In genomic region chr6:26473758-26474438, GRCh38 we compare ENCODE assay signal across 1 cellular context.
TF ChIP-seq lines count a peak whose summit lies in the region.

No MANE protein-coding gene starts in this region.

TF ChIP-seq in K562, 482 proteins besides CTCF, POLR2A, EP300 and RAD21 (continued from another document and continues in another):
- no peak for TF ChIP-seq SMAD2 (IDR thresholded peaks at IDR 0.05; ENCODE audit: low read depth, low read length)
- no peak for TF ChIP-seq ZNF277 (CRISPR knock-in tag; IDR thresholded peaks at IDR 0.05; ENCODE audit: borderline replicate concordance)
- peak; percentile 79 for TF ChIP-seq MGA (IDR thresholded peaks at IDR 0.05)
- TF ChIP-seq ATF6 (CRISPR knock-in tag; IDR thresholded peaks at IDR 0.05): no peak
- TF ChIP-seq KDM1A (IDR thresholded peaks at IDR 0.05): no peak
- TF ChIP-seq ZNF764 (CRISPR knock-in tag; IDR thresholded peaks at IDR 0.05; ENCODE audit: low read depth): no peak
- no peak for TF ChIP-seq MLX (CRISPR knock-in tag; conservative IDR thresholded peaks at IDR 0.05)
- TF ChIP-seq HMGN3 (IDR thresholded peaks at IDR 0.05; ENCODE audit: borderline replicate concordance, extremely low read depth, insufficient read length, low read depth, low read length): no peak
- TF ChIP-seq ZNF407 (IDR thresholded peaks at IDR 0.05; ENCODE audit: low read depth): no peak
- no peak for TF ChIP-seq ZNF282 (CRISPR knock-in tag; IDR thresholded peaks at IDR 0.05)
- TF ChIP-seq ZNF57 (CRISPR knock-in tag; IDR thresholded peaks at IDR 0.05): no peak
- no peak for TF ChIP-seq RERE (CRISPR knock-in tag; IDR thresholded peaks at IDR 0.05; ENCODE audit: borderline replicate concordance)
- no peak for TF ChIP-seq WHSC1 (IDR thresholded peaks at IDR 0.05; ENCODE audit: low read length)
- no peak for TF ChIP-seq SREBF2 (CRISPR knock-in tag; IDR thresholded peaks at IDR 0.05)
- TF ChIP-seq FOSL1 (tag; conservative IDR thresholded peaks at IDR 0.05): peak; percentile 59
- TF ChIP-seq NCOA4 (IDR thresholded peaks at IDR 0.05; ENCODE audit: partially characterized antibody): no peak
- no peak for TF ChIP-seq ZNF24 (IDR thresholded peaks at IDR 0.05)
- TF ChIP-seq ZC3H11A (IDR thresholded peaks at IDR 0.05; ENCODE audit: low read depth, low read length): no peak
- TF ChIP-seq ZNF324 (CRISPR knock-in tag; IDR thresholded peaks at IDR 0.05): no peak
- no peak for TF ChIP-seq ZNF354B (CRISPR knock-in tag; IDR thresholded peaks at IDR 0.05)
- TF ChIP-seq TCFL5 (CRISPR knock-in tag; conservative IDR thresholded peaks at IDR 0.05): no peak
